9 cellular contexts compared by ENCODE assay signal in genomic region chr14:32201816-32202467, GRCh38. TPM values are rescaled to one million over a fixed set of nuclear protein-coding genes. Genes with fewer than 3 reads are reported as not detected.
A peak's percentile ranks its signal among the peaks of the same experiment; 100 is the strongest.
DNase-seq lines count a peak whose midpoint lies in the region; ATAC-seq and TF ChIP-seq lines count a peak whose summit lies in the region.
"Had no signal": no experiment of that assay in that cellular context is flagged by ENCODE, and none has a peak within 500 bp of the region (broad histone marks: within the 10 kb centered on the region; RNA-seq: fewer than 3 reads in every experiment).

Gene RNU6-7, plus strand, starts transcription at chr14:32202045.

- peak; percentile 10 for ATAC-seq in naive thymus-derived CD4-positive, alpha-beta T cell
- ATAC-seq in esophagus mucosa, result no peak

- no peaks in the 10 kb centered on the region for H3K4me1 ChIP-seq in endodermal cell (ENCODE audit: control insufficient read depth, insufficient read depth, low read length)
- peaks cover 0 to 9% of the 10 kb centered on the region in 2 donors for H3K4me1 ChIP-seq in naive thymus-derived CD4-positive, alpha-beta T cell (ENCODE audit: control insufficient read depth in 2 of 2, insufficient read depth in 2 of 2, low read length in 2 of 2)

- H3K4me3 ChIP-seq in endodermal cell (ENCODE audit: low read length), result peak within 1 kb of the TSS; percentile 93
- H3K4me3 ChIP-seq in naive thymus-derived CD4-positive, alpha-beta T cell (ENCODE audit: low read length), result peak within 1 kb of the TSS; percentile 85

- peak within 1 kb of the TSS; percentile 87 for H3K4me3 Mint-ChIP-seq in activated CD4-positive, alpha-beta T cell treated with anti-CD3 and anti-CD28 coated beads, Interleukin-2, amount 10 ng/mL, durations not matched to agents 24 days and 14 days
- H3K4me3 Mint-ChIP-seq in endodermal cell (peak within 1 kb of the TSS; percentile 86), type B pancreatic cell (peak within 1 kb of the TSS; percentile 94)
- H3K4me3 Mint-ChIP-seq in naive thymus-derived CD4-positive, alpha-beta T cell, result peak within 1 kb of the TSS; percentile 91 to 98 (median 94)

- H3K27me3 ChIP-seq in endodermal cell (ENCODE audit: control insufficient read depth, insufficient read depth, low read length, poor library complexity, severe bottlenecking), result no peaks in the 10 kb centered on the region
- no peaks in the 10 kb centered on the region for H3K27me3 ChIP-seq in naive thymus-derived CD4-positive, alpha-beta T cell (ENCODE audit: control insufficient read depth in 2 of 2, insufficient read depth in 2 of 2, low read length in 2 of 2)

- POLR2A ChIA-PET in naive thymus-derived CD4-positive, alpha-beta T cell (lab: Charles Lee), result interaction anchor here (0.6 to 3.0 kb wide), 7 partner anchors 29 to 994 kb away, joined by 3 to 46 read pairs (median 5); partner anchors contain the start of genes ARHGAP5, DTD2, HEATR5A and HECTD1

- H3K27me3 Mint-ChIP-seq in activated CD4-positive, alpha-beta T cell treated with anti-CD3 and anti-CD28 coated beads, Interleukin-2, amount 10 ng/mL, durations not matched to agents 24 days and 14 days, result peaks cover 14% of the 10 kb centered on the region
- peaks cover 7% of the 10 kb centered on the region for H3K27me3 Mint-ChIP-seq in endodermal cell (ENCODE audit: insufficient read depth)
- peaks cover 0 to 21% (median 0%) of the 10 kb centered on the region in 5 donors for H3K27me3 Mint-ChIP-seq in naive thymus-derived CD4-positive, alpha-beta T cell
- H3K27me3 Mint-ChIP-seq in type B pancreatic cell, result peaks cover 8% of the 10 kb centered on the region

- peak within 1 kb of the TSS; percentile 97 for H3K9ac ChIP-seq in endodermal cell (ENCODE audit: extremely low read depth, low read length, poor library complexity, severe bottlenecking)

- TF ChIP-seq CTCF in endodermal cell (conservative IDR thresholded peaks at IDR 0.05), result no peak
- TF ChIP-seq CTCF in type B pancreatic cell (conservative IDR thresholded peaks at IDR 0.05), result no peak

- DNase-seq in DMS53 (lab: John Stamatoyannopoulos, UW) (peak; percentile 75), NCI-H146 treated with DMSO at 0.1 percent for 48 hours (lab: John Stamatoyannopoulos, UW; ENCODE audit: unreplicated experiment) (peak; percentile 36), endodermal cell (peak; percentile 66), type B pancreatic cell (ENCODE audit: extremely low spot score, unreplicated experiment) (no peak), RKO (ENCODE audit: low spot score) (no peak)
- DNase-seq in activated CD4-positive, alpha-beta T cell treated with anti-CD3 and anti-CD28 coated beads, Interleukin-2, amount 10 ng/mL, durations not matched to agents 24 days and 14 days, result peak; percentile 74
- peak in 8 of 9 donors; percentile 47 to 79 (median 68) for DNase-seq in naive thymus-derived CD4-positive, alpha-beta T cell

- no peaks in the 10 kb centered on the region for H3K9me3 Mint-ChIP-seq in activated CD4-positive, alpha-beta T cell treated with anti-CD3 and anti-CD28 coated beads, Interleukin-2, amount 10 ng/mL, durations not matched to agents 24 days and 14 days
- H3K9me3 Mint-ChIP-seq in endodermal cell, result no peaks in the 10 kb centered on the region
- peaks cover 0 to 9% (median 0%) of the 10 kb centered on the region in 11 donors for H3K9me3 Mint-ChIP-seq in naive thymus-derived CD4-positive, alpha-beta T cell
- no peaks in the 10 kb centered on the region for H3K9me3 Mint-ChIP-seq in type B pancreatic cell

- H3K36me3 Mint-ChIP-seq in activated CD4-positive, alpha-beta T cell treated with anti-CD3 and anti-CD28 coated beads, Interleukin-2, amount 10 ng/mL, durations not matched to agents 24 days and 14 days (ENCODE audit: low read depth), result no peaks in the 10 kb centered on the region
- H3K36me3 Mint-ChIP-seq in endodermal cell (ENCODE audit: low read depth) (no peaks in the 10 kb centered on the region), type B pancreatic cell (no peaks in the 10 kb centered on the region)
- no peaks in the 10 kb centered on the region for H3K36me3 Mint-ChIP-seq in naive thymus-derived CD4-positive, alpha-beta T cell

- H3K36me3 ChIP-seq in endodermal cell (ENCODE audit: control insufficient read depth, insufficient read depth, low read length), result no peaks in the 10 kb centered on the region
- H3K36me3 ChIP-seq in naive thymus-derived CD4-positive, alpha-beta T cell (ENCODE audit: control insufficient read depth in 2 of 3, insufficient read depth in 3 of 3, low read length in 3 of 3), result no peaks in the 10 kb centered on the region

- intact Hi-C loops in activated CD4-positive, alpha-beta T cell treated with anti-CD3 and anti-CD28 coated beads, Interleukin-2, amount 10 ng/mL, durations not matched to agents 24 days and 14 days (cut with micrococcal nuclease), result loop anchor here (1.0 to 10.0 kb wide), 8 partner anchors 51 to 1647 kb away; partner anchors contain the start of genes DTD2, G2E3, HECTD1 and NPAS3
- intact Hi-C loops in naive thymus-derived CD4-positive, alpha-beta T cell (cut with micrococcal nuclease), result loop anchor here (1.0 to 5.0 kb wide), 7 partner anchors 43 to 1643 kb away; partner anchors contain the start of genes DTD2 (in 1 of the 2), G2E3 (in 1 of the 2), NUBPL (in 1 of the 2) and STRN3 (in 1 of the 2)

- H3K4me1 Mint-ChIP-seq in activated CD4-positive, alpha-beta T cell treated with anti-CD3 and anti-CD28 coated beads, Interleukin-2, amount 10 ng/mL, durations not matched to agents 24 days and 14 days, result peaks cover 36% of the 10 kb centered on the region
- H3K4me1 Mint-ChIP-seq in endodermal cell, result peaks cover 42% of the 10 kb centered on the region
- peaks cover 2 to 46% (median 21%) of the 10 kb centered on the region in 7 donors for H3K4me1 Mint-ChIP-seq in naive thymus-derived CD4-positive, alpha-beta T cell
- peaks cover 3% of the 10 kb centered on the region for H3K4me1 Mint-ChIP-seq in type B pancreatic cell (ENCODE audit: unreplicated experiment)

- peak within 1 kb of the TSS; percentile 94 for H3K27ac Mint-ChIP-seq in activated CD4-positive, alpha-beta T cell treated with anti-CD3 and anti-CD28 coated beads, Interleukin-2, amount 10 ng/mL, durations not matched to agents 24 days and 14 days
- H3K27ac Mint-ChIP-seq in endodermal cell (peak within 1 kb of the TSS; percentile 100), type B pancreatic cell (peak within 1 kb of the TSS; percentile 99)
- H3K27ac Mint-ChIP-seq in naive thymus-derived CD4-positive, alpha-beta T cell, result peak within 1 kb of the TSS; percentile 96 to 100 (median 100)

- WGBS in endodermal cell (ENCODE audit: insufficient coverage in 1 of 2, insufficient read length in 1 of 2), 2 experiments, result 2% methylated on average over 22 to 38 of the region's 38 CpGs

- peak within 1 kb of the TSS; percentile 95 for H3K27ac ChIP-seq in endodermal cell (ENCODE audit: low read depth, low read length)
- H3K27ac ChIP-seq in naive thymus-derived CD4-positive, alpha-beta T cell (ENCODE audit: low read depth, low read length), result peak within 1 kb of the TSS; percentile 92

- no peaks in the 10 kb centered on the region for H3K9me3 ChIP-seq in endodermal cell (ENCODE audit: control insufficient read depth, low read length)
- H3K9me3 ChIP-seq in naive thymus-derived CD4-positive, alpha-beta T cell (ENCODE audit: control insufficient read depth in 2 of 3, low read length in 3 of 3), result no peaks in the 10 kb centered on the region

- CTCF ChIA-PET in naive thymus-derived CD4-positive, alpha-beta T cell (lab: Charles Lee), result no interaction called here

RNA-seq across cellular contexts. Expression of gene RNU6-7, which starts in this region (rescaled TPM):
- total RNA-seq in activated CD4-positive, alpha-beta T cell treated with anti-CD3 and anti-CD28 coated beads, Interleukin-2, amount 10 ng/mL, durations not matched to agents 24 days and 14 days, result not detected in 2 replicates
- not detected for total RNA-seq in endodermal cell
- polyA plus RNA-seq in endodermal cell (2013, experiment 1 of 2), result not detected
- not detected for polyA plus RNA-seq in endodermal cell (2013, experiment 2 of 2)
- total RNA-seq in naive thymus-derived CD4-positive, alpha-beta T cell, result not detected
- not detected for polyA plus RNA-seq in naive thymus-derived CD4-positive, alpha-beta T cell
- not detected in 2 replicates for total RNA-seq in type B pancreatic cell (ENCODE audit: low replicate concordance)
- not detected for total RNA-seq in esophagus mucosa
- total RNA-seq: subcutaneous adipose tissue had no signal

Comparison
In these comparisons a context has a peak if more than half of its experiments do, and no peak if none do; other contexts are left out.
1. Peak in DNase-seq in activated CD4-positive, alpha-beta T cell treated with anti-CD3 and anti-CD28 coated beads, Interleukin-2, amount 10 ng/mL, durations not matched to agents 24 days and 14 days; RNA of the gene not detected or under 1 TPM.
2. Peak in DNase-seq, H3K4me3 ChIP-seq, H3K27ac ChIP-seq and H3K9ac ChIP-seq in endodermal cell; RNA of the gene not detected or under 1 TPM.
3. Peak in DNase-seq, ATAC-seq, H3K4me3 ChIP-seq and H3K27ac ChIP-seq in naive thymus-derived CD4-positive, alpha-beta T cell; RNA of the gene not detected or under 1 TPM.
4. DNase-seq: peak in DMS53 (single experiment) and NCI-H146 treated with DMSO at 0.1 percent for 48 hours (single experiment); none in type B pancreatic cell (single experiment) and RKO (single experiment).
5. Peak in every context shown above with its lines, with median percentiles within 50 percentile points of each other: H3K27ac Mint-ChIP-seq and H3K4me3 Mint-ChIP-seq.